In the genomic region with DNA sequence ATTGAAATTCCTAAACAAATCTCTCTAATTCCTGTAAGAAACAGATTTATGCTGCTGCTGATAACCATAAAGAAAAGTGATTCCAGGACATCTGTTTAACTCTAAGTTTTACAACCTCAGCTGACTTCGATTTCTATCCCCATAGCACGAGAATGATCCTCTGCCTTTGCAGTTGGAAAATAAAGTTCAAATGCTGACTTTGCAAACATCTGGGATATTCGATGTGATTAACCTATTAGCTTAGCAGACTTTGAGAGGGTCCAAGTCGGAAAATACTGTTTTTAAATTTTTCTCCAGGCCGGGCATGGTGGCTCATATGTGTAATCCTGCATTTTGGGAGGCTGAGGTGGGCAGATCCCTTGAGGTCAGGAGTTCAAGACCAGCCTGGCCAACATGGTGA, we compare ENCODE assay signal across 29 cellular contexts.
"Had no signal": no experiment of that assay in that cellular context is flagged by ENCODE, and none has a peak within 500 bp of the region (broad histone marks: within the 10 kb centered on the region; RNA-seq: fewer than 3 reads in every experiment).

No MANE protein-coding gene starts in this region.

- ATAC-seq: activated CD8-positive, alpha-beta T cell treated with anti-CD3 and anti-CD28 coated beads for 36 hours; activated naive CD8-positive, alpha-beta T cell treated with anti-CD3 and anti-CD28 coated beads, Interleukin-2, amount 50 U/mL, for 24 hours; Panc1 had no signal

- H3K4me3 ChIP-seq: SJCRH30, SK-N-MC had no signal

- H3K36me3 ChIP-seq: SJCRH30, WERI-Rb-1 had no signal

- H3K4me3 Mint-ChIP-seq: activated CD8-positive, alpha-beta T cell treated with anti-CD3 and anti-CD28 coated beads for 36 hours; activated naive CD4-positive, alpha-beta T cell treated with anti-CD3 and anti-CD28 coated beads, Interleukin-2, amount 10 ng/mL, durations not matched to agents 7 days and 5 days; activated naive CD8-positive, alpha-beta T cell; activated naive CD8-positive, alpha-beta T cell treated with anti-CD3 and anti-CD28 coated beads, Interleukin-2, amount 50 U/mL, for 24 hours; activated T-cell treated with anti-CD3 and anti-CD28 coated beads, Interleukin-2, amount 50 U/mL, for 24 hours; activated T-helper 1 cell treated with anti-CD3 and anti-CD28 coated beads, Interleukin-12 subunit alpha, Interleukin-12 subunit beta, Interleukin-2, Interleukin-4 antibody, amounts not matched to agents 30 ng/mL and 10 ng/mL and 1 ng/mL, durations not matched to agents 14 hours and 24 hours and 36 hours had no signal

- H3K27ac ChIP-seq: SJCRH30, SK-N-MC, WERI-Rb-1 had no signal

- H3K4me1 Mint-ChIP-seq: activated naive CD4-positive, alpha-beta T cell treated with anti-CD3 and anti-CD28 coated beads, Interleukin-2, amount 10 ng/mL, durations not matched to agents 7 days and 5 days; activated naive CD8-positive, alpha-beta T cell treated with anti-CD3 and anti-CD28 coated beads, Interleukin-2, amount 50 U/mL, for 24 hours had no signal

- H3K9me3 Mint-ChIP-seq: activated CD8-positive, alpha-beta T cell treated with anti-CD3 and anti-CD28 coated beads for 36 hours; activated naive CD4-positive, alpha-beta T cell treated with anti-CD3 and anti-CD28 coated beads, Interleukin-2, amount 10 ng/mL, durations not matched to agents 7 days and 5 days; activated naive CD8-positive, alpha-beta T cell treated with anti-CD3 and anti-CD28 coated beads, Interleukin-2, amount 50 U/mL, for 24 hours; activated T-cell treated with anti-CD3 and anti-CD28 coated beads, Interleukin-2, amount 50 U/mL, for 24 hours; activated T-helper 1 cell treated with anti-CD3 and anti-CD28 coated beads, Interleukin-12 subunit alpha, Interleukin-12 subunit beta, Interleukin-2, Interleukin-4 antibody, amounts not matched to agents 30 ng/mL and 10 ng/mL and 1 ng/mL, durations not matched to agents 14 hours and 24 hours and 36 hours had no signal

- H3K36me3 Mint-ChIP-seq: activated naive CD4-positive, alpha-beta T cell treated with anti-CD3 and anti-CD28 coated beads, Interleukin-2, amount 10 ng/mL, durations not matched to agents 7 days and 5 days; activated naive CD8-positive, alpha-beta T cell; brain had no signal

- H3K27ac Mint-ChIP-seq: activated CD8-positive, alpha-beta T cell treated with anti-CD3 and anti-CD28 coated beads for 36 hours; activated naive CD4-positive, alpha-beta T cell treated with anti-CD3 and anti-CD28 coated beads, Interleukin-2, amount 10 ng/mL, durations not matched to agents 7 days and 5 days; activated naive CD8-positive, alpha-beta T cell; activated naive CD8-positive, alpha-beta T cell treated with anti-CD3 and anti-CD28 coated beads, Interleukin-2, amount 50 U/mL, for 24 hours; activated T-cell treated with anti-CD3 and anti-CD28 coated beads, Interleukin-2, amount 50 U/mL, for 24 hours; activated T-helper 1 cell treated with anti-CD3 and anti-CD28 coated beads, Interleukin-12 subunit alpha, Interleukin-12 subunit beta, Interleukin-2, Interleukin-4 antibody, amounts not matched to agents 30 ng/mL and 10 ng/mL and 1 ng/mL, durations not matched to agents 14 hours and 24 hours and 36 hours had no signal

- DNase-seq: activated CD4-positive, alpha-beta T cell treated with anti-CD3 and anti-CD28 coated beads for 1 hour; activated CD4-positive, alpha-beta T cell treated with anti-CD3 and anti-CD28 coated beads for 48 hours; activated CD4-positive, CD25-positive, alpha-beta regulatory T cell; activated CD8-positive, alpha-beta T cell treated with anti-CD3 and anti-CD28 coated beads for 36 hours; activated gamma-delta T cell treated with Interleukin-2 at 50 U/mL for 16 hours; activated naive CD4-positive, alpha-beta T cell treated with anti-CD3 and anti-CD28 coated beads, Interleukin-2, amount 10 ng/mL, durations not matched to agents 7 days and 5 days; activated naive CD8-positive, alpha-beta T cell treated with anti-CD3 and anti-CD28 coated beads, Interleukin-2, amount 50 U/mL, for 24 hours; activated T-cell treated with anti-CD3 and anti-CD28 coated beads, Interleukin-2, amount 50 U/mL, for 24 hours; anterior cingulate cortex; caudate nucleus; Karpas-422; NCI-H1105; NCI-H1436; NCI-H1694; NCI-H1930; NCI-H2081 treated with DMSO at 0.1 percent for 48 hours; NCI-H226; NCI-H446 treated with DMSO at 0.1 percent for 48 hours; NCI-H524; NCI-H69; SHP77; SJCRH30; T1000; WERI-Rb-1 had no signal

- H3K27me3 Mint-ChIP-seq: activated naive CD4-positive, alpha-beta T cell treated with anti-CD3 and anti-CD28 coated beads, Interleukin-2, amount 10 ng/mL, durations not matched to agents 7 days and 5 days; activated naive CD8-positive, alpha-beta T cell; activated T-cell treated with anti-CD3 and anti-CD28 coated beads, Interleukin-2, amount 50 U/mL, for 24 hours had no signal

- H3K9me3 ChIP-seq: SJCRH30 had no signal
